8 cellular contexts compared by ENCODE assay signal in genomic region chr17:45019177-45019711, GRCh38. TPM values are rescaled to one million over a fixed set of nuclear protein-coding genes. Genes with fewer than 3 reads are reported as not detected.
A peak's percentile ranks its signal among the peaks of the same experiment; 100 is the strongest.
DNase-seq lines count a peak whose midpoint lies in the region; ATAC-seq and TF ChIP-seq lines count a peak whose summit lies in the region.

No MANE protein-coding gene starts in this region.

- peak overlapping the region; percentile 96 to 99 for H3K4me3 Mint-ChIP-seq in activated T-cell treated with anti-CD3 and anti-CD28 coated beads, Interleukin-2, amount 50 U/mL, for 72 hours
- H3K4me3 Mint-ChIP-seq in neural crest cell: peak overlapping the region; percentile 94

- POLR2A ChIA-PET in AG04450 (lab: Yijun Ruan, JAX): interaction anchor here (1.3 to 1.7 kb wide), 2 partner anchors 40 to 99 kb away, joined by 3 to 7 read pairs; no protein-coding TSS in a partner anchor

- H3K4me3 ChIP-seq in AG04450 (ENCODE audit: low read depth, low read length) (peak overlapping the region; percentile 57), fibroblast of pulmonary artery (replicated peaks; ENCODE audit: low read depth, low read length) (peak overlapping the region; percentile 50), urinary bladder (ENCODE audit: low read depth, low read length) (peak overlapping the region; percentile 45)

- no peaks in the 10 kb centered on the region for H3K36me3 ChIP-seq in urinary bladder (ENCODE audit: insufficient read depth)

- H3K27me3 ChIP-seq in AG04450 (ENCODE audit: control insufficient read depth, insufficient read depth, low read length): peaks cover 6% of the 10 kb centered on the region

- TF ChIP-seq CTCF in AG04450 (IDR thresholded peaks at IDR 0.05; ENCODE audit: low read depth, low read length) (peak; percentile 39), GM20000 (IDR thresholded peaks at IDR 0.05; ENCODE audit: extremely low read depth, missing control alignments) (peak; percentile 34), fibroblast of pulmonary artery (IDR thresholded peaks at IDR 0.05; ENCODE audit: low read length, missing control alignments) (no peak), neural crest cell (conservative IDR thresholded peaks at IDR 0.05) (peak; percentile 61)

- H3K4me1 Mint-ChIP-seq in activated T-cell treated with anti-CD3 and anti-CD28 coated beads, Interleukin-2, amount 50 U/mL, for 72 hours (ENCODE audit: low read depth): peaks cover 23% of the 10 kb centered on the region
- peaks cover 28% of the 10 kb centered on the region for H3K4me1 Mint-ChIP-seq in neural crest cell

- 3% methylated on average over 54 of the region's 54 CpGs for WGBS in urinary bladder

- ATAC-seq in activated T-cell treated with anti-CD3 and anti-CD28 coated beads, Interleukin-2, amount 50 U/mL, for 72 hours (replicated peaks in 1 of 2): peak; percentile 72 to 79

- H3K27ac Mint-ChIP-seq in activated T-cell treated with anti-CD3 and anti-CD28 coated beads, Interleukin-2, amount 50 U/mL, for 72 hours: no peak overlapping the region
- no peak overlapping the region for H3K27ac Mint-ChIP-seq in neural crest cell (ENCODE audit: unreplicated experiment)

- CTCF ChIA-PET in AG04450 (lab: Charles Lee): interaction anchor here (0.9 to 10.9 kb wide), 14 partner anchors 10 to 120 kb away, joined by 3 to 244 read pairs (median 5); partner anchors contain the start of genes ACBD4 and EFTUD2

- H3K36me3 Mint-ChIP-seq in activated T-cell treated with anti-CD3 and anti-CD28 coated beads, Interleukin-2, amount 50 U/mL, for 72 hours (ENCODE audit: insufficient read depth in 2 of 2): peaks cover 0 to 2% of the 10 kb centered on the region in 2 donors
- H3K36me3 Mint-ChIP-seq in neural crest cell (ENCODE audit: low read depth): peaks cover 5% of the 10 kb centered on the region

- DNase-seq in AG04450 (ENCODE audit: low read depth, low spot score) (no peak), GM20000 (ENCODE audit: low spot score) (peak; percentile 84), NCI-H69 (lab: John Stamatoyannopoulos, UW) (peak; percentile 87), fibroblast of pulmonary artery (ENCODE audit: low read depth) (peak; percentile 44), neural crest cell (ENCODE audit: low read depth, low spot score) (peak; percentile 26), H4 (ENCODE audit: low spot score) (no peak)
- DNase-seq in activated T-cell treated with anti-CD3 and anti-CD28 coated beads, Interleukin-2, amount 50 U/mL, for 72 hours: peak; percentile 56 to 72

- H3K9me3 Mint-ChIP-seq in activated T-cell treated with anti-CD3 and anti-CD28 coated beads, Interleukin-2, amount 50 U/mL, for 72 hours: no peaks in the 10 kb centered on the region
- H3K9me3 Mint-ChIP-seq in neural crest cell: no peaks in the 10 kb centered on the region

- no peaks in the 10 kb centered on the region for H3K4me1 ChIP-seq in urinary bladder (ENCODE audit: insufficient read depth)

- H3K27me3 Mint-ChIP-seq in activated T-cell treated with anti-CD3 and anti-CD28 coated beads, Interleukin-2, amount 50 U/mL, for 72 hours (ENCODE audit: low read depth): peaks cover 44% of the 10 kb centered on the region
- H3K27me3 Mint-ChIP-seq in neural crest cell (ENCODE audit: low read depth): peaks cover 48% of the 10 kb centered on the region

- H3K27ac ChIP-seq in AG04450 (ENCODE audit: low read depth, low read length) (no peak overlapping the region), urinary bladder (ENCODE audit: low read depth) (no peak overlapping the region)

- H3K9me3 ChIP-seq in AG04450 (ENCODE audit: control insufficient read depth, insufficient read depth, low read length): no peaks in the 10 kb centered on the region

RNA-seq across cellular contexts. Expression of gene DCAKD, which starts 32.2 kb away (rescaled TPM):
- polyA plus RNA-seq in AG04450 (2011; rRNA removed): 21.8 and 29.1 TPM in 2 replicates
- 50.3 and 67.2 TPM in 2 replicates for polyA minus RNA-seq in AG04450 (2011; rRNA and poly(A)+ RNA removed)
- total RNA-seq in activated T-cell treated with anti-CD3 and anti-CD28 coated beads, Interleukin-2, amount 50 U/mL, for 72 hours: 10 to 100 TPM; 42.0 to 59.2 TPM
- total RNA-seq in neural crest cell: 89.6 and 91.8 TPM in 2 replicates
- 26.5 TPM for total RNA-seq in urinary bladder
- polyA plus RNA-seq in urinary bladder: 39.4 TPM
- 29.3 and 39.8 TPM in 2 replicates for total RNA-seq in H4 (2014; rRNA removed; shearing (Covaris generic))

RNA-seq across cellular contexts. Expression of gene NMT1, which starts 41.9 kb away (rescaled TPM):
- polyA plus RNA-seq in AG04450 (2011; rRNA removed) (60.6 and 63.6 TPM in 2 replicates), urinary bladder (50.1 TPM)
- 62.0 and 70.9 TPM in 2 replicates for polyA minus RNA-seq in AG04450 (2011; rRNA and poly(A)+ RNA removed)
- total RNA-seq in activated T-cell treated with anti-CD3 and anti-CD28 coated beads, Interleukin-2, amount 50 U/mL, for 72 hours: 100 to 1,000 TPM; 130 to 145 TPM
- total RNA-seq in neural crest cell (116 and 118 TPM in 2 replicates), urinary bladder (31.4 TPM)
- 119 and 163 TPM in 2 replicates for total RNA-seq in H4 (2014; rRNA removed; shearing (Covaris generic))

RNA-seq across cellular contexts. Expression of gene C1QL1, which starts 51.1 kb away (rescaled TPM):
- 1.9 and 2.2 TPM in 2 replicates for polyA plus RNA-seq in AG04450 (2011; rRNA removed)
- polyA minus RNA-seq in AG04450 (2011; rRNA and poly(A)+ RNA removed): 1.1 and 1.8 TPM in 2 replicates
- total RNA-seq in activated T-cell treated with anti-CD3 and anti-CD28 coated beads, Interleukin-2, amount 50 U/mL, for 72 hours: 1 to 10 TPM in 1 of 2 donors, under 1 TPM in 1; 0.94 to 2.0 TPM
- 7.1 and 7.7 TPM in 2 replicates for total RNA-seq in neural crest cell
- 12.6 TPM for total RNA-seq in urinary bladder
- polyA plus RNA-seq in urinary bladder: 15.1 TPM
- 5.3 and 7.1 TPM in 2 replicates for total RNA-seq in H4 (2014; rRNA removed; shearing (Covaris generic))

Comparison
In these comparisons a context has a peak if more than half of its experiments do, and no peak if none do; other contexts are left out.
1. DNase-seq: peak in GM20000 (single experiment), NCI-H69 (single experiment), activated T-cell treated with anti-CD3 and anti-CD28 coated beads, Interleukin-2, amount 50 U/mL, for 72 hours (2 of 2), fibroblast of pulmonary artery (single experiment) and neural crest cell (single experiment); none in AG04450 (single experiment) and H4 (single experiment).
2. Peak in every context shown above with its lines, with median percentiles within 50 percentile points of each other: H3K4me3 ChIP-seq.